8 cellular contexts compared by ENCODE assay signal in the genomic region with DNA sequence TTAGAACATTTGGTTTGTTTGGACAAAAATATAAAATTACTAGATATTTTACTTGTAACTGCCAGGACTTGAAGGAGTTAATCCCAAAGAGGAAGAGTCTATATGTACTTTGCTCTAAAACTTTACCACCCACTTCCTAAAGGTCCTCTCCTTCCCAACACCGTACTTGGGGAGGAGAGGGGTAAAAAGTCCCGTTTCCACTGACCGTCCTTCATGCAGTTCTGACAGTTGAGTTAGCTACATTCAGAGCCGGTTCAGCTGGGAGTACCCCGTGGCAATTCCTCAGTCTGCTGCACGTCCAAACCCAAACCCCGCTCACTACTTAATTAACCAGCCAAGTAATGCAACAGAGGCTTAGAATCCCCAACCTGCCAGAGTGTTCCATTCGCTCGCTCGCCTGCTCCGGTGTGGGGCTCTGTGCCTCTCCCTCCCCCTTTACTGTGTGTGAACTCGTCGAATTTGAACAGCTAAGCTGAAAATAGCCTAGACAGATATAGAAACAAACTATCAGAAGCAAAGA.
A peak's percentile ranks its signal among the peaks of the same experiment; 100 is the strongest.
DNase-seq lines count a peak whose midpoint lies in the region; ATAC-seq and TF ChIP-seq lines count a peak whose summit lies in the region.

No MANE protein-coding gene starts in this region.

- H3K9ac ChIP-seq in skeletal muscle satellite cell (ENCODE audit: low read depth, low read length): peak overlapping the region; percentile 95

- 2% methylated on average over 13 of the region's 13 CpGs for WGBS in hepatocyte (ENCODE audit: low lambda C conversion rate, missing lambda C conversion rate)

- ATAC-seq in RWPE2 (ENCODE audit: low read depth) (peak; percentile 44), HG03097 (IDR thresholded peaks at IDR 0.05; ENCODE audit: low FRiP score, unreplicated experiment) (no peak)

- peak overlapping the region; percentile 63 for H3K4me3 ChIP-seq in RWPE2 (ENCODE audit: severe bottlenecking)
- H3K4me3 ChIP-seq in hepatocyte: peak overlapping the region; percentile 76
- peak overlapping the region; percentile 79 for H3K4me3 ChIP-seq in skeletal muscle satellite cell (ENCODE audit: low read length)

- TF ChIP-seq CTCF in RWPE2 (IDR thresholded peaks at IDR 0.05; ENCODE audit: poor library complexity, severe bottlenecking) (no peak), hepatocyte (IDR thresholded peaks at IDR 0.05; ENCODE audit: poor library complexity) (no peak)

- peaks cover 15% of the 10 kb centered on the region for H4K20me1 ChIP-seq in hepatocyte (ENCODE audit: insufficient read depth, poor library complexity, severe bottlenecking)

- H3K4me2 ChIP-seq in hepatocyte: peak overlapping the region; percentile 91
- H3K4me2 ChIP-seq in skeletal muscle satellite cell (ENCODE audit: low read length): peak overlapping the region; percentile 88

- H3K27me3 ChIP-seq in RWPE2 (ENCODE audit: insufficient read depth, poor library complexity, severe bottlenecking): no peaks in the 10 kb centered on the region
- no peaks in the 10 kb centered on the region for H3K27me3 ChIP-seq in hepatocyte
- no peaks in the 10 kb centered on the region for H3K27me3 ChIP-seq in skeletal muscle satellite cell (ENCODE audit: control insufficient read depth, insufficient read depth, low read length)

- H3K79me2 ChIP-seq in hepatocyte: peaks cover 90% of the 10 kb centered on the region

- H3K9me3 ChIP-seq in RWPE2 (ENCODE audit: severe bottlenecking) (no peaks in the 10 kb centered on the region), hepatocyte (ENCODE audit: low read depth) (no peaks in the 10 kb centered on the region), skeletal muscle satellite cell (replicated peaks; ENCODE audit: low read length) (no peaks in the 10 kb centered on the region)

- H3K9me2 ChIP-seq in hepatocyte (replicated peaks; ENCODE audit: insufficient read depth): no peaks in the 10 kb centered on the region

- peak; percentile 24 for DNase-seq in NK-92 treated with Interleukin-12 subunit alpha and Interleukin-12 subunit beta, amount 100 ng/mL, for 24 hours (lab: John Stamatoyannopoulos, UW)
- DNase-seq in NK-92 (lab: John Stamatoyannopoulos, UW; ENCODE audit: unreplicated experiment) (no peak), RWPE2 (ENCODE audit: low spot score) (no peak), hepatocyte (ENCODE audit: low spot score) (peak; percentile 35), NCI-H1930 (lab: John Stamatoyannopoulos, UW) (no peak)

- H3K4me1 ChIP-seq in RWPE2 (ENCODE audit: insufficient read depth, poor library complexity, severe bottlenecking): peaks cover 52% of the 10 kb centered on the region
- peaks cover 38% of the 10 kb centered on the region for H3K4me1 ChIP-seq in hepatocyte (ENCODE audit: insufficient read depth)
- H3K4me1 ChIP-seq in skeletal muscle satellite cell (ENCODE audit: control insufficient read depth, insufficient read depth, low read length): peaks cover 42% of the 10 kb centered on the region

- peak overlapping the region; percentile 29 for H2AFZ ChIP-seq in hepatocyte

- H3K27ac ChIP-seq in RWPE2 (ENCODE audit: poor library complexity, severe bottlenecking) (peak overlapping the region; percentile 96), angular gyrus (ENCODE audit: low read depth, low read length) (peak overlapping the region; percentile 78), hepatocyte (peak overlapping the region; percentile 93)

- H3K36me3 ChIP-seq in RWPE2 (ENCODE audit: low read depth) (no peaks in the 10 kb centered on the region), hepatocyte (replicated peaks; ENCODE audit: insufficient read depth, low read depth) (no peaks in the 10 kb centered on the region), skeletal muscle satellite cell (ENCODE audit: insufficient read depth, low read length) (no peaks in the 10 kb centered on the region)

Comparison
In these comparisons a context has a peak if more than half of its experiments do, and no peak if none do; other contexts are left out.
1. DNase-seq: peak in NK-92 treated with Interleukin-12 subunit alpha and Interleukin-12 subunit beta, amount 100 ng/mL, for 24 hours (single experiment) and hepatocyte (single experiment); none in NK-92 (single experiment), RWPE2 (single experiment) and NCI-H1930 (0 of 2).
2. Peak in every context shown above with its lines, with median percentiles within 50 percentile points of each other: H3K27ac ChIP-seq and H3K4me3 ChIP-seq.